8 cellular contexts compared by ENCODE assay signal in genomic region chr17:48555616-48556533, GRCh38. TPM values are rescaled to one million over a fixed set of nuclear protein-coding genes. Genes with fewer than 3 reads are reported as not detected.
DNase-seq lines count a peak whose midpoint lies in the region; ATAC-seq and TF ChIP-seq lines count a peak whose summit lies in the region.

No MANE protein-coding gene starts in this region.

- peak overlapping the region; percentile 37; the same call in 1 of the 2 replicates for H3K4me3 ChIP-seq in H7 (ENCODE audit: insufficient read depth, low read depth, low read length)
- H3K4me3 ChIP-seq in SK-N-MC: no peak overlapping the region
- H3K4me3 ChIP-seq in fibroblast of pulmonary artery (replicated peaks; ENCODE audit: low read depth, low read length): peak overlapping the region; percentile 43
- H3K4me3 ChIP-seq in skeletal muscle cell (ENCODE audit: low read depth, low read length): peak overlapping the region; percentile 38

- DNase-seq in H7: peak; percentile 89
- DNase-seq in SK-N-MC (ENCODE audit: low read depth, low spot score): no peak
- no peak for DNase-seq in fibroblast of pulmonary artery (ENCODE audit: low read depth)
- DNase-seq in skeletal muscle cell (ENCODE audit: low read depth): no peak
- DNase-seq in LoVo (ENCODE audit: low spot score): no peak
- DNase-seq in NCI-H226: no peak
- DNase-seq in kidney glomerular epithelial cell (lab: John Stamatoyannopoulos, UW): no peak

- H3K27me3 ChIP-seq in H7 (ENCODE audit: control insufficient read depth, insufficient read depth, low read length): peaks cover 99% of the 10 kb centered on the region

- peak overlapping the region; percentile 53; the same call in 1 of the 2 replicates for H3K27ac ChIP-seq in SK-N-MC

- H3K36me3 ChIP-seq in H7 (replicated peaks; ENCODE audit: control insufficient read depth, insufficient read depth, low read length) (no peaks in the 10 kb centered on the region), SK-N-MC (ENCODE audit: insufficient read depth, low read length) (peaks cover 6% of the 10 kb centered on the region; the same call in 1 of the 2 replicates)

- H3K9ac ChIP-seq in SK-N-MC (ENCODE audit: insufficient read length): no peak overlapping the region

- no peaks in the 10 kb centered on the region for H3K9me3 ChIP-seq in SK-N-MC (ENCODE audit: low read depth, low read length)

- ATAC-seq in GM21360 (IDR thresholded peaks at IDR 0.05; ENCODE audit: unreplicated experiment): no peak

- TF ChIP-seq CTCF in fibroblast of pulmonary artery (IDR thresholded peaks at IDR 0.05; ENCODE audit: low read length, missing control alignments): no peak

RNA-seq across cellular contexts. Expression of gene HOXB2, which starts 11.0 kb away (rescaled TPM):
- 11.8 and 16.1 TPM in 2 replicates for total RNA-seq in H7 (2014; rRNA removed; shearing (Covaris generic))

RNA-seq across cellular contexts. Expression of gene HOXB4, which starts 22.3 kb away (rescaled TPM):
- total RNA-seq in H7 (2014; rRNA removed; shearing (Covaris generic)): 0.03 TPM in 1 of 2 replicates, not detected in the other

RNA-seq across cellular contexts. Expression of gene HOXB1, which starts 25.1 kb away (rescaled TPM):
- 4.5 and 6.4 TPM in 2 replicates for total RNA-seq in H7 (2014; rRNA removed; shearing (Covaris generic))

RNA-seq across cellular contexts. Expression of gene HOXB3, which starts 34.2 kb away (rescaled TPM):
- total RNA-seq in H7 (2014; rRNA removed; shearing (Covaris generic)): 4.5 and 6.8 TPM in 2 replicates

RNA-seq across cellular contexts. Expression of gene HOXB5, which starts 37.7 kb away (rescaled TPM):
- total RNA-seq in H7 (2014; rRNA removed; shearing (Covaris generic)): not detected in 2 replicates
